ENCODE assay signal across 8 cellular contexts in the genomic region with DNA sequence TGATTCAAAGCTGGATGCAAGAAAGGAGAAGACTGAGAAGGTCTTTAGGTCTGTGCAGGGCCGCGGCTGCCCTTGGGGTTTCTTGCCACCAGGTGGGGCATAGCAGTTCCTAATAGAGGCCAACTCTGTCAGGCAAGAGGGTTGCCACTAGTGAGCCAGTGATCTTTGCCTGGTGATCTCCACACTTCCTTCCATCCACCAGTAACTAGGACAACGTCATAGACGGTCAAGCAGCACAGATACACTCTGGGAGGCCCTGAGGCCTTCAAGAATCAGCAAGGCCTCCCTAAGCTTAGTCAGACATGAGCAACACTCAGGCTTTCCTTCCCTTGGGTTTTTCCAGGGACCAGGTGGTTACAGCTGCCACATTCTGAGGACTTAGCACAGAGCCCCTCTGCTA. TPM values are rescaled to one million over a fixed set of nuclear protein-coding genes. Genes with fewer than 3 reads are reported as not detected.
DNase-seq lines count a peak whose midpoint lies in the region; ATAC-seq, FAIRE-seq and TF ChIP-seq lines count a peak whose summit lies in the region.

No MANE protein-coding gene starts in this region.

- H3K9me1 ChIP-seq in endothelial cell of umbilical vein (replicated peaks; ENCODE audit: control insufficient read depth, extremely low read depth, insufficient read depth, low read length), result no peaks in the 10 kb centered on the region

- H3K36me3 ChIP-seq in endothelial cell of umbilical vein (ENCODE audit: control insufficient read depth in 2 of 2, extremely low read depth in 1 of 2, insufficient read depth in 2 of 2, low read length in 2 of 2), result no peaks in the 10 kb centered on the region

- DNase-seq in AG10803 (ENCODE audit: low read depth), result no peak
- peak; percentile 9 to 17 for DNase-seq in Kasumi-1 (lab: John Stamatoyannopoulos, UW)
- DNase-seq in activated CD4-positive, alpha-beta T cell treated with anti-CD3 and anti-CD28 coated beads for 4 hours, result peak; percentile 50 to 54
- no peak for DNase-seq in endothelial cell of umbilical vein (ENCODE audit: low read depth, low spot score)
- peak; percentile 26 to 36 for DNase-seq in stimulated activated CD4-positive, alpha-beta T cell treated with anti-CD3 and anti-CD28 coated beads, Interleukin-1b, Interleukin-23, amount 100 ng/mL, for 1 hour (ENCODE audit: low read depth in 2 of 2)
- DNase-seq in amygdala (lab: John Stamatoyannopoulos, UW), result no peak
- no peak for DNase-seq in NCI-H524 (lab: John Stamatoyannopoulos, UW)

- BruUV-seq in endothelial cell of umbilical vein (replicated peaks; lab: Mats Ljungman, UMichigan), result no TSS peak

- TF ChIP-seq CTCF in AG10803 (conservative IDR thresholded peaks at IDR 0.05; ENCODE audit: low read length) (peak; percentile 12; the same call in 1 of the 2 replicates), endothelial cell of umbilical vein (IDR thresholded peaks at IDR 0.05; ENCODE audit: extremely low read depth in 1 of 2, insufficient read depth in 1 of 2, low read depth in 1 of 2, low read length in 2 of 2) (peak; percentile 10 to 13)

- H3K79me2 ChIP-seq in endothelial cell of umbilical vein (ENCODE audit: control insufficient read depth, insufficient read depth, low read length), result no peaks in the 10 kb centered on the region

- H3K9ac ChIP-seq in endothelial cell of umbilical vein (replicated peaks; ENCODE audit: extremely low read depth, insufficient read depth, low read length), result no peak overlapping the region

- H3K9me3 ChIP-seq in endothelial cell of umbilical vein (replicated peaks; ENCODE audit: control insufficient read depth, insufficient read depth, low read length), result no peaks in the 10 kb centered on the region

- peaks cover 4% of the 10 kb centered on the region for H3K4me1 ChIP-seq in endothelial cell of umbilical vein (ENCODE audit: control insufficient read depth, extremely low read depth, insufficient read depth, low read length)

- H4K20me1 ChIP-seq in endothelial cell of umbilical vein (replicated peaks; ENCODE audit: control insufficient read depth, extremely low read depth, insufficient read depth, low read length), result no peaks in the 10 kb centered on the region

- peaks cover 0 to 4% of the 10 kb centered on the region in 2 experiments for H3K27me3 ChIP-seq in endothelial cell of umbilical vein (ENCODE audit: control insufficient read depth in 2 of 2, insufficient read depth in 2 of 2, low read length in 2 of 2)

- H3K4me3 ChIP-seq in AG10803 (ENCODE audit: low read length), result no peak overlapping the region
- H3K4me3 ChIP-seq in endothelial cell of umbilical vein (replicated peaks in 1 of 3; ENCODE audit: insufficient read depth in 1 of 3, low read depth in 1 of 3, low read length in 3 of 3), result no peak overlapping the region

- no peak overlapping the region for H3K27ac ChIP-seq in endothelial cell of umbilical vein (ENCODE audit: insufficient read depth, low read depth, low read length)

- intact Hi-C loops in endothelial cell of umbilical vein (cut with micrococcal nuclease), result loop anchor here (5.0 kb wide), 1 partner anchor 109 kb away; no protein-coding TSS in a partner anchor

- H3K4me2 ChIP-seq in endothelial cell of umbilical vein (ENCODE audit: insufficient read depth, low read length), result no peak overlapping the region

- no peak overlapping the region for H2AFZ ChIP-seq in endothelial cell of umbilical vein (ENCODE audit: low read depth, low read length)

- TF ChIP-seq POLR2A in endothelial cell of umbilical vein (IDR thresholded peaks at IDR 0.05; ENCODE audit: low read depth, low read length), result no peak

- POLR2A ChIA-PET in endothelial cell of umbilical vein (lab: Charles Lee), result no interaction called here

- no peak for FAIRE-seq in endothelial cell of umbilical vein (lab: Jason Lieb, UNC)

- ATAC-seq in HG02678 (IDR thresholded peaks at IDR 0.05; ENCODE audit: unreplicated experiment), result no peak

- CTCF ChIA-PET in endothelial cell of umbilical vein (lab: Charles Lee), result interaction anchor here (0.6 to 3.8 kb wide), 3 partner anchors 9 to 108 kb away, joined by 3 to 25 read pairs (median 3); no protein-coding TSS in a partner anchor

- dilution Hi-C loops in endothelial cell of umbilical vein (cut with MboI; ENCODE audit: extremely low pct_ligation_motif_present, low sequenced_read_pairs), result no loop called here

TF ChIP-seq in endothelial cell of umbilical vein, 7 proteins besides CTCF, POLR2A, EP300 and RAD21:
- TF ChIP-seq JUN (IDR thresholded peaks at IDR 0.05; ENCODE audit: borderline replicate concordance, insufficient read depth, insufficient read length, low read depth) (no peak), EZH2 (IDR thresholded peaks at IDR 0.05; ENCODE audit: borderline replicate concordance, low read depth, low read length, severe bottlenecking) (no peak), GATA2 (IDR thresholded peaks at IDR 0.05; ENCODE audit: insufficient read depth, insufficient read length, low read depth, low read length) (no peak), MYC (IDR thresholded peaks at IDR 0.05; ENCODE audit: low read depth, low read length) (no peak), POLR2AphosphoS5 (IDR thresholded peaks at IDR 0.05; ENCODE audit: insufficient read depth, low read depth, low read length) (no peak), FOS (IDR thresholded peaks at IDR 0.05; ENCODE audit: borderline replicate concordance, insufficient read depth, low read length) (no peak)
- TF ChIP-seq, protein P1, sequence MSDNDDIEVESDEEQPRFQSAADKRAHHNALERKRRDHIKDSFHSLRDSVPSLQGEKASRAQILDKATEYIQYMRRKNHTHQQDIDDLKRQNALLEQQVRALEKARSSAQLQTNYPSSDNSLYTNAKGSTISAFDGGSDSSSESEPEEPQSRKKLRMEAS (IDR thresholded peaks at IDR 0.05; ENCODE audit: insufficient read depth, insufficient read length), result no peak

RNA-seq across cellular contexts. Expression of a gene that starts 32.9 kb away (rescaled TPM):
- 45.7 and 59.7 TPM in 2 replicates for total RNA-seq in endothelial cell of umbilical vein
- polyA plus RNA-seq in endothelial cell of umbilical vein, result 31.2 and 31.7 TPM in 2 replicates
- polyA plus RNA-seq in endothelial cell of umbilical vein (2011; cell fraction: cytosol; rRNA removed), result 25.8 and 28.6 TPM in 2 replicates
- 61.2 and 68.7 TPM in 2 replicates for polyA plus RNA-seq in endothelial cell of umbilical vein (2011; cell fraction: nucleus; rRNA removed)
- 42.2 and 49.4 TPM in 2 replicates for polyA plus RNA-seq in endothelial cell of umbilical vein (2012)
- polyA minus RNA-seq in endothelial cell of umbilical vein, result 134 and 153 TPM in 2 replicates
- polyA minus RNA-seq in endothelial cell of umbilical vein (2011; cell fraction: cytosol; rRNA and poly(A)+ RNA removed), result 57.6 TPM
- polyA minus RNA-seq in endothelial cell of umbilical vein (2011; cell fraction: nucleus; rRNA and poly(A)+ RNA removed), result 51.0 and 79.7 TPM in 2 replicates

Comparison
In these comparisons a context has a peak if more than half of its experiments do, and no peak if none do; other contexts are left out.
1. DNase-seq: peak in Kasumi-1 (2 of 2), activated CD4-positive, alpha-beta T cell treated with anti-CD3 and anti-CD28 coated beads for 4 hours (2 of 2) and stimulated activated CD4-positive, alpha-beta T cell treated with anti-CD3 and anti-CD28 coated beads, Interleukin-1b, Interleukin-23, amount 100 ng/mL, for 1 hour (2 of 2); none in AG10803 (single experiment), endothelial cell of umbilical vein (single experiment), amygdala (0 of 56) and NCI-H524 (0 of 2).